Comparison of ENCODE assay signal across 1 cellular context in the genomic region with DNA sequence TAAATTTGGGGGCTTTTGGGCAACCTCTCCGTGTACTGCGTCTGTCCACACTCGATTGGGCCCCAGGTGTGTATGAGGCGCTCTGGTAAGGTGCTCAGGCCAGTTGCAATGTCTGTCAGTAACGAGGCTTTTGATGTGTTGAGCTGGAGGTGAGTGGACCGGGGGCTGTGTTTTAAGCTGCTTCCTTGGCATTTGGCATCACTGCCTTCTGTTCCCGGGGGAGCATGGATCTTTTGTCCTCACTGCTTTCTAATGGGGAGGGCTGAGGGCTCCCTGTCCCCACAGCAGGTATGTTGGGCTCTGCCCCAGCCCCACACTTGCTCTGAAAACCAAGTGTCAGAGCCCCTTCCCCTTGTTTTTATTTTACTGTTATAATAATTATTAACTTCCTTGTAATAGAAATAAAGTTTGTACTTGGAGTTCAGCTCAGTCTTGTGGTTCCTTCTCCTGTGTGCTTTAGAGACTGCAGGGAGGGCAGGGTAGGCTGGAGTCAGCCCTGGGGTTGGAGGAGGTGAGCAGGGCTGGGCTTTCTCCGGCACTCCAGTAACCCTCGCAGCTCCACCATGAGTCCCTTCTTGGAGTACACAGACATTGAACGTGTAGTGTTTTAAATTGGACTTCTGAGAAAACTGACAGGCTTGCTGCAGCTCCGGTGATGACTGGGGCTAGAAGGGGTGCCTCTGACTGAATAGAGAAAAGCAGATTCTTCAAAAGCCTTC.
TF ChIP-seq lines count a peak whose summit lies in the region.

No MANE protein-coding gene starts in this region.

TF ChIP-seq in IMR-90, 13 proteins besides CTCF, POLR2A, EP300 and RAD21:
- TF ChIP-seq SMC3 (IDR thresholded peaks at IDR 0.05; ENCODE audit: low read depth, low read length), result no peak
- TF ChIP-seq CHD1 (IDR thresholded peaks at IDR 0.05; ENCODE audit: low read depth, low read length), result no peak
- TF ChIP-seq RFX5 (IDR thresholded peaks at IDR 0.05; ENCODE audit: low read depth, low read length), result no peak
- TF ChIP-seq, protein P1, sequence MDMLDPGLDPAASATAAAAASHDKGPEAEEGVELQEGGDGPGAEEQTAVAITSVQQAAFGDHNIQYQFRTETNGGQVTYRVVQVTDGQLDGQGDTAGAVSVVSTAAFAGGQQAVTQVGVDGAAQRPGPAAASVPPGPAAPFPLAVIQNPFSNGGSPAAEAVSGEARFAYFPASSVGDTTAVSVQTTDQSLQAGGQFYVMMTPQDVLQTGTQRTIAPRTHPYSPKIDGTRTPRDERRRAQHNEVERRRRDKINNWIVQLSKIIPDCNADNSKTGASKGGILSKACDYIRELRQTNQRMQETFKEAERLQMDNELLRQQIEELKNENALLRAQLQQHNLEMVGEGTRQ (IDR thresholded peaks at IDR 0.05; ENCODE audit: low read depth, low read length), result no peak
- TF ChIP-seq FOS (IDR thresholded peaks at IDR 0.05; ENCODE audit: low read depth, low read length), result no peak
- TF ChIP-seq MAFK (IDR thresholded peaks at IDR 0.05; ENCODE audit: low read depth, low read length), result no peak
- TF ChIP-seq NFE2L2 (IDR thresholded peaks at IDR 0.05; ENCODE audit: low read depth, low read length), result no peak
